In the genomic region with DNA sequence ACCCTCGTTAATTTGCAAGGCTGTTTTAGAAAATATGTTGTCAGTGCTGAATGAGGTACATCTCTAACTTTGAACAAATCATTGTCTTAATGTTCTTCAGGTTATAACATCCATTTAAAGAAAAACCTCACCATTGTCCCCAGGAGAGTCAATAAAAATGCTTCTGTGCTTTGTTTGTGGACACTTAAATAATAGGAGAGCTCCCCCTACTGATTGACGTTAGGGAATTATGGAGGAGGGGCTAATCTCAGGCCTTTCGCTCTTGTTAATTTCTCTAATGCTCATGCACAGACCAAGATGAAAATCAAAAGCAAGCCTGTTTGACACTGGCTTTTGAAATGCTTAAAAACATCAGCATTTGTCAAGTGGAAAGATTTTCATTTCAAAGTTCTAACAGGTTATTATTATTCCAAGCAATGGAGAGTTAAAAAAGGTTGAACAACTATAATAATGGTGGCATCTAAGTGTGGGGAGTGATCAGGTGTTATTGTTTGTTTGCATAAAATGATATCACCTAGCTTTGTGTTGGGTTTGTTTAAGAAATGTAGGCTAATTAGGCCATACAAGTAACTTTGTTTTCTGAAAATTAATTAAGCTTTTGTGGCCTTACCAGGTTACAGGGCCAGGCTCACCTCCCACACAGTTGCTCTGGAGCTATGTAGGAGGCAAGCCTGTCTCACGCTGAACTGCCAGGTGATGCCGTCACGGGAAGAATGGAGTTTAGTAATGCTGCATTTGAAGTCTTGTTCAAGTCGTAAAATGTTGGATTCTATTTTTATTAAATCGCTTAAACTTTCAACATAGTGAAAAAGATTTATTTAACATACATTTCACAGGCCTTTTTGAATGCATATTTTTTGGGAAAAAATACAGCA, we compare ENCODE assay signal across 9 cellular contexts. TPM values are rescaled to one million over a fixed set of nuclear protein-coding genes. Genes with fewer than 3 reads are reported as not detected.
A peak's percentile ranks its signal among the peaks of the same experiment; 100 is the strongest.
DNase-seq lines count a peak whose midpoint lies in the region; ATAC-seq and TF ChIP-seq lines count a peak whose summit lies in the region.
"Had no signal": no experiment of that assay in that cellular context is flagged by ENCODE, and none has a peak within 500 bp of the region (broad histone marks: within the 10 kb centered on the region; RNA-seq: fewer than 3 reads in every experiment).

No MANE protein-coding gene starts in this region.

- in situ Hi-C loops in brain microvascular endothelial cell (cut with HindIII; ENCODE audit: low pct_ligation_motif_present, low sequenced_read_pairs): no loop called here

- H3K36me3 ChIP-seq in brain microvascular endothelial cell (replicated peaks) (no peaks in the 10 kb centered on the region), thyroid gland (no peaks in the 10 kb centered on the region), aorta (ENCODE audit: control insufficient read depth in 1 of 2, insufficient read depth in 2 of 2, low read length in 1 of 2) (no peaks in the 10 kb centered on the region)

- peak; percentile 58 for DNase-seq in AG08395 (ENCODE audit: low spot score)
- peak; percentile 57 for DNase-seq in NCI-H510A (lab: John Stamatoyannopoulos, UW)
- peak; percentile 28 for DNase-seq in brain microvascular endothelial cell
- peak; percentile 11 to 43 (median 22) for DNase-seq in immature natural killer cell
- no peak for DNase-seq in thyroid gland
- no peak for DNase-seq in aorta

- no peak overlapping the region for H3K27ac ChIP-seq in brain microvascular endothelial cell
- no peak overlapping the region for H3K27ac ChIP-seq in thyroid gland
- no peak overlapping the region for H3K27ac ChIP-seq in aorta (ENCODE audit: low read depth in 1 of 2, low read length in 2 of 2)

- intact Hi-C loops in thyroid gland (cut with DNase I) (no loop called here), aorta (cut with DNase I) (loop anchor here in 1 of 2 donors (5.0 to 10.0 kb wide), 2 partner anchors 344 to 822 kb away; no protein-coding TSS in a partner anchor)

- no peaks in the 10 kb centered on the region for H3K9me3 Mint-ChIP-seq in immature natural killer cell

- H3K4me3 ChIP-seq in brain microvascular endothelial cell (ENCODE audit: low read depth, low read length): no peak overlapping the region
- H3K4me3 ChIP-seq in thyroid gland (replicated peaks in 1 of 3): no peak overlapping the region
- H3K4me3 ChIP-seq in aorta (ENCODE audit: low read length in 2 of 2): no peak overlapping the region

- H3K27me3 ChIP-seq in brain microvascular endothelial cell (replicated peaks) (no peaks in the 10 kb centered on the region), thyroid gland (no peaks in the 10 kb centered on the region), aorta (ENCODE audit: control insufficient read depth in 1 of 2, insufficient read depth in 2 of 2, low read length in 1 of 2) (no peaks in the 10 kb centered on the region)

- H3K4me1 ChIP-seq in thyroid gland (peaks cover 0 to 7% of the 10 kb centered on the region in 2 donors), aorta (ENCODE audit: control insufficient read depth in 1 of 2, insufficient read depth in 2 of 2, low read length in 2 of 2) (no peaks in the 10 kb centered on the region)

- H3K27ac Mint-ChIP-seq in immature natural killer cell: no peak overlapping the region

- ATAC-seq in GM18517 (IDR thresholded peaks at IDR 0.05; ENCODE audit: unreplicated experiment) (peak; percentile 70), HG03354 (IDR thresholded peaks at IDR 0.05; ENCODE audit: poor library complexity, severe bottlenecking, unreplicated experiment) (peak; percentile 82), aorta (ENCODE audit: low FRiP score) (no peak)

- TF ChIP-seq POLR2A in thyroid gland (IDR thresholded peaks at IDR 0.05): no peak

- H3K36me3 Mint-ChIP-seq in immature natural killer cell: no peaks in the 10 kb centered on the region

- TF ChIP-seq CTCF in brain microvascular endothelial cell (IDR thresholded peaks at IDR 0.05; ENCODE audit: low read depth, low read length, missing control alignments) (peak; percentile 67), thyroid gland (IDR thresholded peaks at IDR 0.05) (peak in 4 of 6 experiments; percentile 49 to 72 (median 67))

- no peaks in the 10 kb centered on the region for H3K4me1 Mint-ChIP-seq in immature natural killer cell

- 71% methylated on average over 8 of the region's 8 CpGs for WGBS in thyroid gland, 2 donors
- WGBS in aorta, 2 donors: 59 to 60% methylated on average over 8 of the region's 8 CpGs

- no peak overlapping the region for H3K4me3 Mint-ChIP-seq in immature natural killer cell

- no peaks in the 10 kb centered on the region for H3K9me3 ChIP-seq in thyroid gland
- peaks cover 3% of the 10 kb centered on the region for H3K9me3 ChIP-seq in aorta (ENCODE audit: control insufficient read depth, low read length)

- H3K27me3 Mint-ChIP-seq in immature natural killer cell (ENCODE audit: low read depth in 3 of 3): peaks cover 0 to 8% (median 5%) of the 10 kb centered on the region in 3 donors

RNA-seq across cellular contexts. Expression of gene SMIM21, which starts 51.7 kb away (rescaled TPM):
- polyA plus RNA-seq in immature natural killer cell (not detected), aorta (not detected)
- total RNA-seq in thyroid gland (not detected), aorta (not detected)
- total RNA-seq: temporal lobe had no signal

Comparison
In these comparisons a context has a peak if more than half of its experiments do, and no peak if none do; other contexts are left out.
1. DNase-seq: peak in AG08395 (single experiment), NCI-H510A (single experiment), brain microvascular endothelial cell (single experiment) and immature natural killer cell (3 of 3); none in thyroid gland (0 of 2) and aorta (0 of 2).